In the genomic region with DNA sequence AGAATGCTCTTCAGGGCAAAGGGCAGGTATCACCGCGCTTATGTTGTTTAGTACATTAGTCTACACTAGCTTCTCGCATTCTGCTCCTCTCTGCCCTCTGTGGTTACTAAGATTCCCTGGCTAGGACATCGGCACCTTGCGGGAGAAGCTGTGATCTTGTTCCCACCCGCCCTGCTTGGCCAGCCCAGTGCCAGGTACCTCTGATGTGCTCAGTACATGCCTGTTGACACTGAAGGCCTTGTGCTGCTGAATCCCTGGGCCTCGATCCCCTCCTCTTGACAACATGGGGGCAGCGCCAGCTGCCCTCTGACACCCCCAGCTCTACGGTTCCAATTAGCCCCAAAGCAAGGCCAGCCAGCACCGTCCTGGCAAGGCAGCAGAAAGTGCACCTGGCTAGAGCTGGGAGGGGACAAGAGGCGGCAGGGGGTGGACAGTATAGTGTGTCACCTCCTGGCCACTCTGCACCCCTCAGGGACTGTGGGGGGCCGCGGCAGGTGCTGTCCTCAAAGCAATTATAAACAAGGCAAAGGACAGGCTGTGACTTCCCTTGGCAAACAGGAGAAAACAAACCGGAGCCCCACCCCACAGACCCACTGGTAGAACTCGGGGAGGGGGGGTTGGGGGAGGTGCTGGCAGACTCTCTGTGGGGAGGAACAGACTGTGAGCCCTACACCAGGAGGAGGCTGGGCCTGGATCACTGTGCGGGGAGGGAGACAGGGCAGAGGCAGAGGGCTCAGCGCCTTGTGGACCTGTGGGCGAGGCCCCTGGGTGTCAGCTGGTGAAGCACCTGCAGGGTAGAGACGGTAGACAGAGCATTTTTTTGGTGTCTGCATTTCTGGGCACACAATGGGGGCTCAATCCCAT, we compare ENCODE assay signal across 15 cellular contexts. TPM values are rescaled to one million over a fixed set of nuclear protein-coding genes. Genes with fewer than 3 reads are reported as not detected.
DNase-seq lines count a peak whose midpoint lies in the region; ATAC-seq and TF ChIP-seq lines count a peak whose summit lies in the region.
"Had no signal": no experiment of that assay in that cellular context is flagged by ENCODE, and none has a peak within 500 bp of the region (broad histone marks: within the 10 kb centered on the region; RNA-seq: fewer than 3 reads in every experiment).

No MANE protein-coding gene starts in this region.

- no peak for DNase-seq in GM12864 (ENCODE audit: low read depth)
- peak; percentile 91 for DNase-seq in NCI-H345 (lab: John Stamatoyannopoulos, UW)
- DNase-seq in globus pallidus (ENCODE audit: low spot score) = peak; percentile 65
- DNase-seq in nucleus accumbens (lab: John Stamatoyannopoulos, UW) = peak in 33 of 56 donors; percentile 18 to 76 (median 51)
- no peak for DNase-seq in iPS-NIHi7 (ENCODE audit: extremely low spot score)
- DNase-seq in omental fat pad (ENCODE audit: low spot score) = no peak
- no peak for DNase-seq in NOMO-1 treated with dmso at 0.1 percent for 144 hours (lab: John Stamatoyannopoulos, UW; ENCODE audit: unreplicated experiment)
- DNase-seq in NCI-H446 (lab: John Stamatoyannopoulos, UW) = no peak
- DNase-seq: activated CD4-positive, CD25-positive, alpha-beta regulatory T cell treated with anti-CD3 and anti-CD28 coated beads, Interleukin-2, amount 50 U/mL, for 72 hours; CD4-positive, alpha-beta T cell; H7; stimulated activated CD4-positive, alpha-beta T cell treated with anti-CD3 and anti-CD28 coated beads, Interleukin-2, amount 100 ng/mL, for 24 hours had no signal

- ATAC-seq in omental fat pad (ENCODE audit: low FRiP score) = no peak

- H3K4me3 ChIP-seq in GM12864 (ENCODE audit: low read depth, low read length) = peak overlapping the region; percentile 79
- H3K4me3 ChIP-seq: lung, tibial nerve had no signal

- TF ChIP-seq CTCF in GM12864 (IDR thresholded peaks at IDR 0.05; ENCODE audit: low read depth, low read length, missing control alignments) = no peak
- TF ChIP-seq CTCF in omental fat pad (IDR thresholded peaks at IDR 0.05) = no peak

RNA-seq across cellular contexts. Expression of gene TFEB, which starts 7.1 kb away (rescaled TPM):
- total RNA-seq in omental fat pad = 10 to 100 TPM in 3 of 4 donors, 1 to 10 TPM in 1; 7.1 to 24.4 (median 14.5) TPM

RNA-seq across cellular contexts. Expression of gene PGC, which starts 18.9 kb away (rescaled TPM):
- total RNA-seq in omental fat pad = not detected
- total RNA-seq: CD4-positive, alpha-beta T cell; epithelial cell of proximal tubule; H7; tibial nerve had no signal

RNA-seq across cellular contexts. Expression of gene FRS3, which starts 51.4 kb away (rescaled TPM):
- 1 to 10 TPM; 1.2 to 5.5 (median 2.4) TPM for total RNA-seq in omental fat pad

RNA-seq across cellular contexts. Expression of gene PRICKLE4, which starts 52.3 kb away (rescaled TPM):
- total RNA-seq in omental fat pad = 10 to 100 TPM in 1 of 4 donors, 1 to 10 TPM in 3; 1.6 to 11.7 (median 8.6) TPM
- total RNA-seq: CD4-positive, alpha-beta T cell; H7 had no signal

RNA-seq across cellular contexts. Expression of gene TOMM6, which starts 59.2 kb away (rescaled TPM):
- total RNA-seq in omental fat pad = 100 to 1,000 TPM in 3 of 4 donors, 10 to 100 TPM in 1; 76.9 to 146 (median 118) TPM

Comparison
In these comparisons a context has a peak if more than half of its experiments do, and no peak if none do; other contexts are left out.
1. DNase-seq: peak in NCI-H345 (single experiment), globus pallidus (single experiment) and nucleus accumbens (33 of 56); none in GM12864 (single experiment), iPS-NIHi7 (single experiment), omental fat pad (single experiment), NOMO-1 treated with dmso at 0.1 percent for 144 hours (single experiment) and NCI-H446 (0 of 2).